Comparison of ENCODE assay signal across 1 cellular context in the genomic region with DNA sequence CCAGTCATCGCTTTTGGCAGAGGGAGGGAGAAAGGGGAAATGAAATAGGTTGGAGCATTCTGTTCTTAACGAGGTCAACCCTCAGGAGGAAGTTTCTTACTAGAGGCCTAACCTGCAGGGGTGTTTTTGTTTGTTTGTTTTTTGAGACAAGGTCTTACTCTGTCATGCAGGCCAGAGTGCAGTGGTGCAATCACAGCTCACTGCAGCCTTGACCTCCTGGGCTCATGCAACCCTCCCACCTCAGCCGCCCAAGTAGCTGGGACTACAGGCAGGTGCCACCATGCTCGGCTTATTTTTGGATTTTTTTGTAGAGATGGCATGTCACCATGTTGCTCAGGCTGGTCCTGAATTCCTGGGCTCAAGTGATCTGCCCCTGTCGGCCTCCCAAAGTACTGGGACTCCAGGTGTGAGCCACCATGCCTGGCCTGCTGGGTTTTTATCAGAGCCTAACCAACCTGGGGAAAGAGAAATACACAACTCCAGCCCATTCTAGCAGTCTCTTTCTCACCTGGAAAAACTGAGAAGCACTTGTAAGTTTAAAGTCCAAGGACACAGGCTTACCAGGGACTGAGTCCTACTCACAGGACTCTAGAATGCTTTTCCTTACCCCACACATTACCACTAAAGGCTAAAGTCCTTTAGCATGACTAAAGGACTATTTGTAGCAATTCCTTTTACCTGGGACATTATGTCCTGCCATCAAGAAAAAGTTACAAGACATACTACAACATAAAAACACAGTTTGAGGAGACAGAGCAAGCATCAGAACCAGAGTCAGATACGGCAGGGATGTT.
TF ChIP-seq lines count a peak whose summit lies in the region.

No MANE protein-coding gene starts in this region.

TF ChIP-seq in HepG2, 621 proteins besides CTCF, POLR2A, EP300 and RAD21 (continued from another document and continues in another):
- TF ChIP-seq PRDM10 (CRISPR knock-in tag; IDR thresholded peaks at IDR 0.05; ENCODE audit: low read depth) (0 out of 2 replicates have a peak, but pooled peaks have one; percentile 25), FOSL2 (CRISPR knock-in tag; IDR thresholded peaks at IDR 0.05) (peak; percentile 67), NR2F1 (CRISPR knock-in tag; IDR thresholded peaks at IDR 0.05) (peak; percentile 82 to 89), FOXP1 (IDR thresholded peaks at IDR 0.05) (no peak), FOXP1 (CRISPR knock-in tag; IDR thresholded peaks at IDR 0.05) (peak; percentile 93), MED1 (CRISPR knock-in tag; IDR thresholded peaks at IDR 0.05) (peak; percentile 85), LCORL (IDR thresholded peaks at IDR 0.05) (no peak), LCORL (CRISPR knock-in tag; IDR thresholded peaks at IDR 0.05) (peak; percentile 75; the same call in 1 of the 2 replicates), POGZ (CRISPR knock-in tag; IDR thresholded peaks at IDR 0.05) (peak; percentile 78), SALL1 (CRISPR knock-in tag; IDR thresholded peaks at IDR 0.05) (peak; percentile 92), ZBTB7B (CRISPR knock-in tag; IDR thresholded peaks at IDR 0.05) (peak; percentile 73), ZNF776 (CRISPR knock-in tag; IDR thresholded peaks at IDR 0.05) (no peak), CREM (IDR thresholded peaks at IDR 0.05) (no peak), CREM (CRISPR knock-in tag; IDR thresholded peaks at IDR 0.05) (no peak), ERF (CRISPR knock-in tag; IDR thresholded peaks at IDR 0.05) (peak; percentile 39; the same call in 1 of the 2 replicates), ELF1 (CRISPR knock-in tag; IDR thresholded peaks at IDR 0.05) (0 out of 2 replicates have a peak, but pooled peaks have one; percentile 17), FOXJ3 (CRISPR knock-in tag; IDR thresholded peaks at IDR 0.05; ENCODE audit: borderline replicate concordance) (peak; percentile 52; the same call in 1 of the 2 replicates), PRDM4 (CRISPR knock-in tag; IDR thresholded peaks at IDR 0.05; ENCODE audit: borderline replicate concordance) (no peak), SAP130 (CRISPR knock-in tag; IDR thresholded peaks at IDR 0.05; ENCODE audit: low read depth) (peak; percentile 32; the same call in 1 of the 2 replicates), DR1 (CRISPR knock-in tag; IDR thresholded peaks at IDR 0.05) (no peak), TERF1 (CRISPR knock-in tag; IDR thresholded peaks at IDR 0.05) (no peak), SOX6 (IDR thresholded peaks at IDR 0.05) (no peak), SOX6 (CRISPR knock-in tag; IDR thresholded peaks at IDR 0.05) (peak; percentile 72), KDM6A (CRISPR knock-in tag; IDR thresholded peaks at IDR 0.05; ENCODE audit: low read depth) (0 out of 2 replicates have a peak, but pooled peaks have one; percentile 41), PITX1 (CRISPR knock-in tag; IDR thresholded peaks at IDR 0.05) (peak; percentile 74), KDM5B (CRISPR knock-in tag; IDR thresholded peaks at IDR 0.05; ENCODE audit: borderline replicate concordance) (no peak), GTF3A (CRISPR knock-in tag; conservative IDR thresholded peaks at IDR 0.05) (no peak), THAP8 (CRISPR knock-in tag; IDR thresholded peaks at IDR 0.05; ENCODE audit: borderline replicate concordance) (no peak), ZNF33A (CRISPR knock-in tag; IDR thresholded peaks at IDR 0.05; ENCODE audit: borderline replicate concordance) (no peak), CEBPG (CRISPR knock-in tag; IDR thresholded peaks at IDR 0.05) (peak; percentile 68), CHD2 (IDR thresholded peaks at IDR 0.05; ENCODE audit: low read depth, low read length) (no peak), ZNF431 (CRISPR knock-in tag; IDR thresholded peaks at IDR 0.05; ENCODE audit: borderline replicate concordance, low read depth) (no peak), ARID5B (CRISPR knock-in tag; IDR thresholded peaks at IDR 0.05) (peak; percentile 94), KMT2B (CRISPR knock-in tag; IDR thresholded peaks at IDR 0.05) (0 out of 2 replicates have a peak, but pooled peaks have one; percentile 20), JDP2 (CRISPR knock-in tag; IDR thresholded peaks at IDR 0.05; ENCODE audit: borderline replicate concordance) (no peak), RXRB (CRISPR knock-in tag; IDR thresholded peaks at IDR 0.05; ENCODE audit: borderline replicate concordance) (peak; percentile 81), ZNF772 (CRISPR knock-in tag; IDR thresholded peaks at IDR 0.05) (no peak), ZFP36L1 (CRISPR knock-in tag; IDR thresholded peaks at IDR 0.05) (no peak), KAT8 (CRISPR knock-in tag; IDR thresholded peaks at IDR 0.05) (peak; percentile 31; the same call in 1 of the 2 replicates), TBX2 (CRISPR knock-in tag; IDR thresholded peaks at IDR 0.05; ENCODE audit: borderline replicate concordance) (peak; percentile 44; the same call in 1 of the 2 replicates), FOSL1 (CRISPR knock-in tag; IDR thresholded peaks at IDR 0.05; ENCODE audit: borderline replicate concordance) (no peak), ZNF292 (CRISPR knock-in tag; IDR thresholded peaks at IDR 0.05; ENCODE audit: borderline replicate concordance, low read depth) (0 out of 2 replicates have a peak, but pooled peaks have one; percentile 59), ZMYM4 (CRISPR knock-in tag; IDR thresholded peaks at IDR 0.05) (peak; percentile 79)
- TF ChIP-seq, protein P1, sequence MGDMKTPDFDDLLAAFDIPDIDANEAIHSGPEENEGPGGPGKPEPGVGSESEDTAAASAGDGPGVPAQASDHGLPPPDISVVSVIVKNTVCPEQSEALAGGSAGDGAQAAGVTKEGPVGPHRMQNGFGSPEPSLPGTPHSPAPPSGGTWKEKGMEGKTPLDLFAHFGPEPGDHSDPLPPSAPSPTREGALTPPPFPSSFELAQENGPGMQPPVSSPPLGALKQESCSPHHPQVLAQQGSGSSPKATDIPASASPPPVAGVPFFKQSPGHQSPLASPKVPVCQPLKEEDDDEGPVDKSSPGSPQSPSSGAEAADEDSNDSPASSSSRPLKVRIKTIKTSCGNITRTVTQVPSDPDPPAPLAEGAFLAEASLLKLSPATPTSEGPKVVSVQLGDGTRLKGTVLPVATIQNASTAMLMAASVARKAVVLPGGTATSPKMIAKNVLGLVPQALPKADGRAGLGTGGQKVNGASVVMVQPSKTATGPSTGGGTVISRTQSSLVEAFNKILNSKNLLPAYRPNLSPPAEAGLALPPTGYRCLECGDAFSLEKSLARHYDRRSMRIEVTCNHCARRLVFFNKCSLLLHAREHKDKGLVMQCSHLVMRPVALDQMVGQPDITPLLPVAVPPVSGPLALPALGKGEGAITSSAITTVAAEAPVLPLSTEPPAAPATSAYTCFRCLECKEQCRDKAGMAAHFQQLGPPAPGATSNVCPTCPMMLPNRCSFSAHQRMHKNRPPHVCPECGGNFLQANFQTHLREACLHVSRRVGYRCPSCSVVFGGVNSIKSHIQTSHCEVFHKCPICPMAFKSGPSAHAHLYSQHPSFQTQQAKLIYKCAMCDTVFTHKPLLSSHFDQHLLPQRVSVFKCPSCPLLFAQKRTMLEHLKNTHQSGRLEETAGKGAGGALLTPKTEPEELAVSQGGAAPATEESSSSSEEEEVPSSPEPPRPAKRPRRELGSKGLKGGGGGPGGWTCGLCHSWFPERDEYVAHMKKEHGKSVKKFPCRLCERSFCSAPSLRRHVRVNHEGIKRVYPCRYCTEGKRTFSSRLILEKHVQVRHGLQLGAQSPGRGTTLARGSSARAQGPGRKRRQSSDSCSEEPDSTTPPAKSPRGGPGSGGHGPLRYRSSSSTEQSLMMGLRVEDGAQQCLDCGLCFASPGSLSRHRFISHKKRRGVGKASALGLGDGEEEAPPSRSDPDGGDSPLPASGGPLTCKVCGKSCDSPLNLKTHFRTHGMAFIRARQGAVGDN (CRISPR knock-in tag; IDR thresholded peaks at IDR 0.05): peak; percentile 38
- TF ChIP-seq, protein P2, sequence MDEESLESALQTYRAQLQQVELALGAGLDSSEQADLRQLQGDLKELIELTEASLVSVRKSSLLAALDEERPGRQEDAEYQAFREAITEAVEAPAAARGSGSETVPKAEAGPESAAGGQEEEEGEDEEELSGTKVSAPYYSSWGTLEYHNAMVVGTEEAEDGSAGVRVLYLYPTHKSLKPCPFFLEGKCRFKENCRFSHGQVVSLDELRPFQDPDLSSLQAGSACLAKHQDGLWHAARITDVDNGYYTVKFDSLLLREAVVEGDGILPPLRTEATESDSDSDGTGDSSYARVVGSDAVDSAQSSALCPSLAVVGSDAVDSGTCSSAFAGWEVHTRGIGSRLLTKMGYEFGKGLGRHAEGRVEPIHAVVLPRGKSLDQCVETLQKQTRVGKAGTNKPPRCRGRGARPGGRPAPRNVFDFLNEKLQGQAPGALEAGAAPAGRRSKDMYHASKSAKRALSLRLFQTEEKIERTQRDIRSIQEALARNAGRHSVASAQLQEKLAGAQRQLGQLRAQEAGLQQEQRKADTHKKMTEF (CRISPR knock-in tag; IDR thresholded peaks at IDR 0.05): peak; percentile 59; the same call in 1 of the 2 replicates
